ENCODE assay signal across 17 cellular contexts in genomic region chr10:8513155-8514147, GRCh38.
DNase-seq lines count a peak whose midpoint lies in the region; ATAC-seq and TF ChIP-seq lines count a peak whose summit lies in the region.
"Had no signal": no experiment of that assay in that cellular context is flagged by ENCODE, and none has a peak within 500 bp of the region (broad histone marks: within the 10 kb centered on the region; RNA-seq: fewer than 3 reads in every experiment).

No MANE protein-coding gene starts in this region.

- H3K4me1 ChIP-seq in PC-3 (ENCODE audit: insufficient read depth, low read length) = no peaks in the 10 kb centered on the region
- no peaks in the 10 kb centered on the region for H3K4me1 ChIP-seq in neuronal stem cell (ENCODE audit: control insufficient read depth in 2 of 2, insufficient read depth in 1 of 2, low read depth in 1 of 2, low read length in 2 of 2)
- H3K4me1 ChIP-seq: BLaER1 treated with 17β-estradiol and CSF1 and Interleukin-3, amounts not matched to agents 10 nM and 100 nM; HAP-1 had no signal

- H3K18ac ChIP-seq in neuronal stem cell (ENCODE audit: low read length) = peak overlapping the region; percentile 48

- no peaks in the 10 kb centered on the region for H3K36me3 ChIP-seq in PC-3 (ENCODE audit: low read depth, low read length)
- no peaks in the 10 kb centered on the region for H3K36me3 ChIP-seq in neuronal stem cell (replicated peaks in 1 of 2; ENCODE audit: control insufficient read depth in 2 of 2, insufficient read depth in 2 of 2, low read length in 2 of 2)
- H3K36me3 ChIP-seq: BLaER1 treated with 17β-estradiol and CSF1 and Interleukin-3, amounts not matched to agents 10 nM and 100 nM; HAP-1 had no signal

- no TSS peak for BruUV-seq in PC-3 (replicated peaks; lab: Mats Ljungman, UMichigan)

- no peak overlapping the region for H2BK15ac ChIP-seq in neuronal stem cell (ENCODE audit: low read length)

- no peaks in the 10 kb centered on the region for H3K79me2 ChIP-seq in PC-3 (ENCODE audit: low read length)

- H3K4me3 ChIP-seq in GM12864 (ENCODE audit: low read depth, low read length) (no peak overlapping the region), PC-3 (ENCODE audit: low read length) (no peak overlapping the region), neuronal stem cell (ENCODE audit: low read length in 2 of 2) (no peak overlapping the region)
- H3K4me3 ChIP-seq: BLaER1 treated with 17β-estradiol and CSF1 and Interleukin-3, amounts not matched to agents 10 nM and 100 nM; HAP-1 had no signal

- H3K4me2 ChIP-seq in PC-3 (ENCODE audit: low read length) (no peak overlapping the region), neuronal stem cell (ENCODE audit: insufficient read depth, low read length, poor library complexity, severe bottlenecking) (no peak overlapping the region)
- H3K4me2 ChIP-seq: BLaER1 treated with 17β-estradiol and CSF1 and Interleukin-3, amounts not matched to agents 10 nM and 100 nM; SK-N-SH had no signal

- no peak overlapping the region for H4K91ac ChIP-seq in neuronal stem cell (ENCODE audit: low read depth, low read length, poor library complexity)

- H2BK120ac ChIP-seq in neuronal stem cell (ENCODE audit: low read depth, low read length) = no peak overlapping the region

- no peaks in the 10 kb centered on the region for H3K9me2 ChIP-seq in PC-3 (replicated peaks; ENCODE audit: low read length)
- H3K9me2 ChIP-seq: SK-N-SH had no signal

- H3K27me3 ChIP-seq in PC-3 (ENCODE audit: low read length) (peaks cover 48% of the 10 kb centered on the region), neuronal stem cell (ENCODE audit: control insufficient read depth in 3 of 3, insufficient read depth in 3 of 3, low read depth in 1 of 3, low read length in 3 of 3) (peaks cover 0 to 1% (median 0%) of the 10 kb centered on the region in 3 experiments)
- H3K27me3 ChIP-seq: BLaER1 treated with 17β-estradiol and CSF1 and Interleukin-3, amounts not matched to agents 10 nM and 100 nM had no signal

- H3K9me3 ChIP-seq in PC-3 (ENCODE audit: low read length) = no peaks in the 10 kb centered on the region
- no peaks in the 10 kb centered on the region for H3K9me3 ChIP-seq in neuronal stem cell (replicated peaks in 1 of 2; ENCODE audit: control insufficient read depth in 2 of 2, insufficient read depth in 1 of 2, low read depth in 1 of 2, low read length in 2 of 2)
- H3K9me3 ChIP-seq: HAP-1, SK-N-SH had no signal

- no peak overlapping the region for H3K4ac ChIP-seq in neuronal stem cell (ENCODE audit: low read length)

- peak; percentile 4 for TF ChIP-seq CTCF in GM12864 (IDR thresholded peaks at IDR 0.05; ENCODE audit: low read depth, low read length, missing control alignments)
- TF ChIP-seq CTCF in PC-3 (conservative IDR thresholded peaks at IDR 0.05; ENCODE audit: low read depth, low read length) = 0 out of 2 replicates have a peak, but pooled peaks have one; percentile 16

- no peak for DNase-seq in GM12864 (ENCODE audit: low read depth)
- no peak for DNase-seq in PC-3
- DNase-seq in iPS DF 19.7 (ENCODE audit: low read depth, low spot score) = peak; percentile 23
- no peak for DNase-seq in neuronal stem cell (ENCODE audit: low spot score)
- no peak for DNase-seq in middle frontal gyrus (ENCODE audit: extremely low spot score, low spot score)
- no peak for DNase-seq in GM19238 (ENCODE audit: insufficient read length, low spot score)
- DNase-seq in NCI-H446 treated with DMSO at 0.1 percent for 48 hours (lab: John Stamatoyannopoulos, UW) = no peak
- DNase-seq: DMS 273 treated with DMSO at 0.1 percent for 48 hours; GDM1; NCI-H1436; NCI-H2081 treated with DMSO at 0.1 percent for 48 hours; NCI-H2227 treated with DMSO at 0.1 percent for 48 hours; NCI-H69; NK-92 treated with Interleukin-12 subunit alpha and Interleukin-12 subunit beta, amount 100 ng/mL, for 24 hours; SK-N-SH had no signal

- H3K23ac ChIP-seq in neuronal stem cell (ENCODE audit: low read depth, low read length, poor library complexity) = no peak overlapping the region

- intact Hi-C loops in PC-3 (cut with micrococcal nuclease) = no loop called here

- no peaks in the 10 kb centered on the region for H4K20me1 ChIP-seq in PC-3 (ENCODE audit: low read length)
- H4K20me1 ChIP-seq: BLaER1 treated with 17β-estradiol and CSF1 and Interleukin-3, amounts not matched to agents 10 nM and 100 nM had no signal

- ATAC-seq in PC-3 = no peak

- POLR2A ChIA-PET in PC-3 (lab: Charles Lee; ENCODE audit: unreplicated experiment) = no interaction called here

- no peak overlapping the region for H4K8ac ChIP-seq in neuronal stem cell (ENCODE audit: low read depth, low read length)

- peak overlapping the region; percentile 24 for H2BK5ac ChIP-seq in neuronal stem cell (ENCODE audit: low read length)

- H3K79me1 ChIP-seq in neuronal stem cell (ENCODE audit: low read depth, low read length) = no peaks in the 10 kb centered on the region

- no peak overlapping the region for H3K9ac ChIP-seq in PC-3 (ENCODE audit: low read length)
- no peak overlapping the region for H3K9ac ChIP-seq in neuronal stem cell (ENCODE audit: low read depth, low read length, poor library complexity)
- H3K9ac ChIP-seq: BLaER1 treated with 17β-estradiol and CSF1 and Interleukin-3, amounts not matched to agents 10 nM and 100 nM; SK-N-SH had no signal

- H2AFZ ChIP-seq in PC-3 (ENCODE audit: low read length) = no peak overlapping the region
- no peak overlapping the region for H2AFZ ChIP-seq in neuronal stem cell (ENCODE audit: low read length)

- no CpG with 5 or more reads among the region's 41 CpGs for WGBS in neuronal stem cell (ENCODE audit: extremely low coverage in 2 of 2, insufficient read length in 2 of 2, insufficient replicate concordance in 1 of 2), 2 donors

- no peak overlapping the region for H2BK12ac ChIP-seq in neuronal stem cell (ENCODE audit: low read length)

- H3K27ac ChIP-seq in PC-3 (ENCODE audit: low read length) (no peak overlapping the region), neuronal stem cell (replicated peaks; ENCODE audit: low read length) (no peak overlapping the region)
- H3K27ac ChIP-seq: BLaER1 treated with 17β-estradiol and CSF1 and Interleukin-3, amounts not matched to agents 10 nM and 100 nM had no signal

- no peak overlapping the region for H3K14ac ChIP-seq in neuronal stem cell (ENCODE audit: low read length)

- CTCF ChIA-PET in PC-3 (lab: Charles Lee) = no interaction called here

- H3F3A ChIP-seq in PC-3 (ENCODE audit: low read length, unreplicated experiment) = no peaks in the 10 kb centered on the region

- peak overlapping the region; percentile 56 for H2AK5ac ChIP-seq in neuronal stem cell (ENCODE audit: low read depth, low read length)
